8 cellular contexts compared by ENCODE assay signal in the genomic region with DNA sequence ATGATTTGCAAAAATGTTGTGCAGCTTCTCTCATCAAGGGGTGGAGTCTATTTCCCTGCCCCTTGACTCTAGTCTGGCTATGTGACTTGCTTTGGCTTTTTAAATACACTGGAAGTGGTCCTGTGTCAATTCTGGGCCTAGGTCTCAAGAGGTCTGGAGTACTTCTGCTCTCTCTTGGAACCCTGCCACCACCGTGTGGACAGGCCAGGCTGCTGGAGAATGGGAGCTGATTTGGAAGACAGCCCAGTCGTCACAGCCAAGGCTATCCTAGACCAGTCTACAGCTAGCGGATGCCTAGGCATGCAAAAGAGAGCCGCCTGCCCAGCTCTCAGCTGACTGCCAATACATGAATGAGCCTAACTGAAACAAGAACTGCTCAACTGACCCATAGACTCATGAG. TPM values are rescaled to one million over a fixed set of nuclear protein-coding genes. Genes with fewer than 3 reads are reported as not detected.
DNase-seq lines count a peak whose midpoint lies in the region; TF ChIP-seq lines count a peak whose summit lies in the region.

No MANE protein-coding gene starts in this region.

- no peak overlapping the region for H3K14ac ChIP-seq in mesenchymal stem cell (ENCODE audit: low read length in 2 of 2)

- 56% methylated on average over 4 of the region's 4 CpGs for WGBS in mesenchymal stem cell

- H3K36me3 ChIP-seq in mesenchymal stem cell (ENCODE audit: control insufficient read depth in 1 of 2, insufficient read depth in 2 of 2, low read depth in 1 of 2, low read length in 2 of 2), result no peaks in the 10 kb centered on the region
- no peaks in the 10 kb centered on the region for H3K36me3 ChIP-seq in vagina

- H2BK5ac ChIP-seq in mesenchymal stem cell (ENCODE audit: low read depth, low read length, poor library complexity, severe bottlenecking), result no peak overlapping the region

- TF ChIP-seq POLR2A in vagina (IDR thresholded peaks at IDR 0.05), result no peak

- H2AK5ac ChIP-seq in mesenchymal stem cell (ENCODE audit: low read length, severe bottlenecking), result no peak overlapping the region

- no peak overlapping the region for H2BK12ac ChIP-seq in mesenchymal stem cell (ENCODE audit: low read length in 2 of 2)

- in situ Hi-C loops in ACHN (cut with HindIII; ENCODE audit: low pct_ligation_motif_present, low pct_unique_long_range_greater_than_20kb, low sequenced_read_pairs), result no loop called here

- no peaks in the 10 kb centered on the region for H3K79me1 ChIP-seq in mesenchymal stem cell (replicated peaks; ENCODE audit: low read length, poor library complexity, severe bottlenecking)

- no peak overlapping the region for H3K23ac ChIP-seq in mesenchymal stem cell (ENCODE audit: low read length in 2 of 2)

- no peak overlapping the region for H3K4me2 ChIP-seq in mesenchymal stem cell (ENCODE audit: low read length, poor library complexity, severe bottlenecking)

- H4K8ac ChIP-seq in mesenchymal stem cell (ENCODE audit: low read length), result no peak overlapping the region

- intact Hi-C loops in dorsolateral prefrontal cortex (cut with DNase I) (no loop called here), vagina (cut with DNase I) (no loop called here)

- no peak overlapping the region for H3K4ac ChIP-seq in mesenchymal stem cell (ENCODE audit: low read depth in 1 of 2, low read length in 2 of 2)

- H3K27me3 ChIP-seq in dorsolateral prefrontal cortex, result peaks cover 0 to 18% (median 0%) of the 10 kb centered on the region in 45 donors
- no peaks in the 10 kb centered on the region for H3K27me3 ChIP-seq in mesenchymal stem cell (ENCODE audit: control insufficient read depth in 1 of 2, insufficient read depth in 1 of 2, low read length in 2 of 2)
- H3K27me3 ChIP-seq in vagina, result no peaks in the 10 kb centered on the region

- peak; percentile 63 for DNase-seq in NCI-H748 (lab: John Stamatoyannopoulos, UW; ENCODE audit: unreplicated experiment)
- DNase-seq in NCI-H748 treated with DMSO at 0.1 percent for 48 hours (lab: John Stamatoyannopoulos, UW), result no peak
- DNase-seq in dorsolateral prefrontal cortex, result peak in 9 of 10 donors; percentile 69 to 92 (median 72)
- peak; percentile 29 for DNase-seq in mesenchymal stem cell
- no peak for DNase-seq in vagina (ENCODE audit: extremely low spot score in 2 of 2)
- no peak for DNase-seq in germinal center (ENCODE audit: low spot score)
- DNase-seq in ACHN, result no peak
- no peak for DNase-seq in GM19240 (ENCODE audit: insufficient read length, low spot score)

- H2AFZ ChIP-seq in mesenchymal stem cell (ENCODE audit: low read depth, low read length), result no peak overlapping the region

- H2BK15ac ChIP-seq in mesenchymal stem cell (ENCODE audit: low read depth, poor library complexity, severe bottlenecking), result no peak overlapping the region

- TF ChIP-seq CTCF in dorsolateral prefrontal cortex (IDR thresholded peaks at IDR 0.05 in 54 of 56, conservative IDR thresholded peaks at IDR 0.05 in 2 of 56; ENCODE audit: low read depth in 1 of 56, partially characterized antibody in 56 of 56) (peak in 2 of 56 donors; percentile 12 to 13), vagina (IDR thresholded peaks at IDR 0.05) (no peak)

- H4K91ac ChIP-seq in mesenchymal stem cell (ENCODE audit: low read length), result no peak overlapping the region

- H3K18ac ChIP-seq in mesenchymal stem cell (ENCODE audit: low read depth in 1 of 2, low read length in 2 of 2), result no peak overlapping the region

- H3K9me3 ChIP-seq in mesenchymal stem cell (ENCODE audit: control insufficient read depth, low read length) (no peaks in the 10 kb centered on the region), vagina (no peaks in the 10 kb centered on the region)

- H3K4me3 ChIP-seq in dorsolateral prefrontal cortex (no peak overlapping the region), mesenchymal stem cell (ENCODE audit: insufficient read depth in 1 of 2, low read depth in 1 of 2, low read length in 2 of 2) (no peak overlapping the region), vagina (no peak overlapping the region)

- no peak overlapping the region for H2BK120ac ChIP-seq in mesenchymal stem cell (ENCODE audit: low read depth, low read length)

- no peaks in the 10 kb centered on the region for H3K4me1 ChIP-seq in mesenchymal stem cell (ENCODE audit: control insufficient read depth, insufficient read depth, low read depth, low read length)
- H3K4me1 ChIP-seq in vagina, result peaks cover 57% of the 10 kb centered on the region

- H3K27ac ChIP-seq in dorsolateral prefrontal cortex (peak overlapping the region in 4 of 59 donors; percentile 13 to 54 (median 46)), mesenchymal stem cell (ENCODE audit: low read length, poor library complexity, severe bottlenecking) (no peak overlapping the region), vagina (peak overlapping the region; percentile 18)

- no peak overlapping the region for H3K9ac ChIP-seq in mesenchymal stem cell (ENCODE audit: low read length)

RNA-seq across cellular contexts. Expression of a gene that starts 56.7 kb away (rescaled TPM):
- total RNA-seq in dorsolateral prefrontal cortex, result 10 to 100 TPM; 30.7 to 54.6 (median 40.7) TPM
- polyA plus RNA-seq in mesenchymal stem cell (2013, experiment 1 of 2), result 61.1 TPM
- polyA plus RNA-seq in mesenchymal stem cell (2013, experiment 2 of 2), result 61.0 TPM
- total RNA-seq in vagina, result 126 TPM

Comparison
In these comparisons a context has a peak if more than half of its experiments do, and no peak if none do; other contexts are left out.
1. DNase-seq: peak in NCI-H748 (single experiment), dorsolateral prefrontal cortex (9 of 10) and mesenchymal stem cell (single experiment); none in NCI-H748 treated with DMSO at 0.1 percent for 48 hours (single experiment), vagina (0 of 2), germinal center (single experiment), ACHN (single experiment) and GM19240 (single experiment).